17 cellular contexts compared by ENCODE assay signal in genomic region chr17:75371981-75372380, GRCh38.
DNase-seq lines count a peak whose midpoint lies in the region; ATAC-seq lines count a peak whose summit lies in the region.
"Had no signal": no experiment of that assay in that cellular context is flagged by ENCODE, and none has a peak within 500 bp of the region (broad histone marks: within the 10 kb centered on the region; RNA-seq: fewer than 3 reads in every experiment).

No MANE protein-coding gene starts in this region.

- H3K9me3 ChIP-seq in HAP-1 = no peaks in the 10 kb centered on the region
- H3K9me3 ChIP-seq: upper lobe of right lung had no signal

- no peak for DNase-seq in activated T-cell treated with anti-CD3 and anti-CD28 coated beads, Interleukin-2, amount 50 U/mL, for 24 hours
- no peak for DNase-seq in activated T-cell treated with anti-CD3 and anti-CD28 coated beads, Interleukin-2, amount 50 U/mL, for 1 hour
- DNase-seq in stimulated activated naive B cell treated with anti-CD40 and anti-IgM and Interleukin-4, amounts not matched to agents 10 μg/mL and 1 μg/mL and 100 μg/mL, for 72 hours = no peak
- DNase-seq in anterior cingulate cortex (lab: John Stamatoyannopoulos, UW) = no peak
- DNase-seq in DMS153 (lab: John Stamatoyannopoulos, UW) = no peak
- DNase-seq in HAP-1 (ENCODE audit: low spot score in 2 of 2) = no peak
- DNase-seq: activated CD4-positive, alpha-beta T cell treated with anti-CD3 and anti-CD28 coated beads, Interleukin-2, amount 50 U/mL, for 1 hour; DMS79 treated with DMSO at 0.1 percent for 48 hours; NCI-H1105; occipital lobe; PC-3; small intestine; upper lobe of right lung had no signal

- H3K4me1 ChIP-seq in HAP-1 = no peaks in the 10 kb centered on the region; the same call in 1 of the 2 replicates

- H3K9me3 Mint-ChIP-seq in activated T-cell treated with anti-CD3 and anti-CD28 coated beads, Interleukin-2, amount 50 U/mL, for 24 hours = no peaks in the 10 kb centered on the region
- H3K9me3 Mint-ChIP-seq in activated naive CD8-positive, alpha-beta T cell (ENCODE audit: low read depth) = no peaks in the 10 kb centered on the region
- no peaks in the 10 kb centered on the region for H3K9me3 Mint-ChIP-seq in stimulated activated naive B cell treated with anti-CD40 and anti-IgM and Interleukin-4, amounts not matched to agents 10 μg/mL and 1 μg/mL and 100 μg/mL, for 72 hours

- in situ Hi-C loops in HAP-1 (cut with MboI; ENCODE audit: low sequenced_read_pairs) = no loop called here

- H3K27me3 ChIP-seq in HAP-1 (ENCODE audit: low read depth) = no peaks in the 10 kb centered on the region
- H3K27me3 ChIP-seq: upper lobe of right lung had no signal

- peaks cover 80% of the 10 kb centered on the region for H3K4me1 Mint-ChIP-seq in activated T-cell treated with anti-CD3 and anti-CD28 coated beads, Interleukin-2, amount 50 U/mL, for 24 hours (ENCODE audit: low read depth)
- H3K4me1 Mint-ChIP-seq in activated naive CD8-positive, alpha-beta T cell (ENCODE audit: low read depth) = peaks cover 69% of the 10 kb centered on the region
- H3K4me1 Mint-ChIP-seq in stimulated activated naive B cell treated with anti-CD40 and anti-IgM and Interleukin-4, amounts not matched to agents 10 μg/mL and 1 μg/mL and 100 μg/mL, for 72 hours = peaks cover 42 to 84% of the 10 kb centered on the region in 2 donors

- H3K36me3 Mint-ChIP-seq in activated T-cell treated with anti-CD3 and anti-CD28 coated beads, Interleukin-2, amount 50 U/mL, for 24 hours (ENCODE audit: low read depth) = peaks cover 54% of the 10 kb centered on the region
- peaks cover 5% of the 10 kb centered on the region for H3K36me3 Mint-ChIP-seq in activated naive CD8-positive, alpha-beta T cell
- H3K36me3 Mint-ChIP-seq in stimulated activated naive B cell treated with anti-CD40 and anti-IgM and Interleukin-4, amounts not matched to agents 10 μg/mL and 1 μg/mL and 100 μg/mL, for 72 hours = peaks cover 44 to 47% of the 10 kb centered on the region in 2 donors

- H3K4me3 Mint-ChIP-seq in activated T-cell treated with anti-CD3 and anti-CD28 coated beads, Interleukin-2, amount 50 U/mL, for 24 hours = peak overlapping the region; percentile 53
- H3K4me3 Mint-ChIP-seq in activated naive CD8-positive, alpha-beta T cell = peak overlapping the region; percentile 27
- H3K4me3 Mint-ChIP-seq in stimulated activated naive B cell treated with anti-CD40 and anti-IgM and Interleukin-4, amounts not matched to agents 10 μg/mL and 1 μg/mL and 100 μg/mL, for 72 hours = peak overlapping the region; percentile 45 to 53

- ATAC-seq in HG03175 (IDR thresholded peaks at IDR 0.05; ENCODE audit: unreplicated experiment) = peak; percentile 45
- ATAC-seq in stimulated activated naive B cell treated with anti-CD40 and anti-IgM and Interleukin-4, amounts not matched to agents 10 μg/mL and 1 μg/mL and 100 μg/mL, for 72 hours (replicated peaks) = peak; percentile 16 to 46
- ATAC-seq: HCT116, PC-3 had no signal

- H3K27ac Mint-ChIP-seq in activated T-cell treated with anti-CD3 and anti-CD28 coated beads, Interleukin-2, amount 50 U/mL, for 24 hours = peak overlapping the region; percentile 92
- H3K27ac Mint-ChIP-seq in activated naive CD8-positive, alpha-beta T cell = peak overlapping the region; percentile 61
- H3K27ac Mint-ChIP-seq in stimulated activated naive B cell treated with anti-CD40 and anti-IgM and Interleukin-4, amounts not matched to agents 10 μg/mL and 1 μg/mL and 100 μg/mL, for 72 hours = peak overlapping the region; percentile 77

- H3K4me3 ChIP-seq in HAP-1 = no peak overlapping the region
- H3K4me3 ChIP-seq: lung, upper lobe of right lung had no signal

- no peaks in the 10 kb centered on the region for H3K27me3 Mint-ChIP-seq in activated T-cell treated with anti-CD3 and anti-CD28 coated beads, Interleukin-2, amount 50 U/mL, for 24 hours
- no peaks in the 10 kb centered on the region for H3K27me3 Mint-ChIP-seq in activated naive CD8-positive, alpha-beta T cell
- no peaks in the 10 kb centered on the region for H3K27me3 Mint-ChIP-seq in stimulated activated naive B cell treated with anti-CD40 and anti-IgM and Interleukin-4, amounts not matched to agents 10 μg/mL and 1 μg/mL and 100 μg/mL, for 72 hours

- no peaks in the 10 kb centered on the region for H3K36me3 ChIP-seq in HAP-1 (replicated peaks)
